2 cellular contexts compared by ENCODE assay signal in genomic region chr10:50574305-50574704, GRCh38.
TF ChIP-seq lines count a peak whose summit lies in the region.

No MANE protein-coding gene starts in this region.

TF ChIP-seq in GM23338, 12 proteins besides CTCF, POLR2A, EP300 and RAD21:
- TF ChIP-seq ZNF462 (CRISPR knock-in tag; IDR thresholded peaks at IDR 0.05) (no peak), JUNB (IDR thresholded peaks at IDR 0.05; ENCODE audit: unreplicated experiment) (no peak), POLR2AphosphoS5 (IDR thresholded peaks at IDR 0.05; ENCODE audit: low read depth) (no peak), ZNF331 (CRISPR knock-in tag; IDR thresholded peaks at IDR 0.05; ENCODE audit: low read depth) (no peak), ZNF114 (CRISPR knock-in tag; IDR thresholded peaks at IDR 0.05) (no peak), STAT1 (IDR thresholded peaks at IDR 0.05; ENCODE audit: unreplicated experiment) (no peak)

TF ChIP-seq in GM12878, 131 proteins besides CTCF, POLR2A, EP300 and RAD21:
- no peak for TF ChIP-seq USF2 (IDR thresholded peaks at IDR 0.05; ENCODE audit: borderline replicate concordance, low read depth, low read length)
- no peak for TF ChIP-seq SPI1 (IDR thresholded peaks at IDR 0.05; ENCODE audit: borderline replicate concordance, insufficient read depth, low read depth, low read length)
- no peak for TF ChIP-seq ELK1 (IDR thresholded peaks at IDR 0.05; ENCODE audit: low read depth, low read length)
- no peak for TF ChIP-seq ZNF217 (IDR thresholded peaks at IDR 0.05)
- TF ChIP-seq KDM1A (IDR thresholded peaks at IDR 0.05; ENCODE audit: borderline replicate concordance), result no peak
- TF ChIP-seq KAT2A (conservative IDR thresholded peaks at IDR 0.05; ENCODE audit: control insufficient read depth, low read depth, low read length), result no peak
- no peak for TF ChIP-seq TCF7 (IDR thresholded peaks at IDR 0.05; ENCODE audit: borderline replicate concordance)
- TF ChIP-seq MYC (IDR thresholded peaks at IDR 0.05; ENCODE audit: insufficient read depth, insufficient read length, insufficient replicate concordance, low read length, severe bottlenecking), result no peak
- no peak for TF ChIP-seq SREBF2 (IDR thresholded peaks at IDR 0.05; ENCODE audit: low read length)
- no peak for TF ChIP-seq ATF2 (IDR thresholded peaks at IDR 0.05; ENCODE audit: low read length)
TF ChIP-seq in GM12878: peak in this region for 0.
